ENCODE assay signal across 12 cellular contexts in the genomic region with DNA sequence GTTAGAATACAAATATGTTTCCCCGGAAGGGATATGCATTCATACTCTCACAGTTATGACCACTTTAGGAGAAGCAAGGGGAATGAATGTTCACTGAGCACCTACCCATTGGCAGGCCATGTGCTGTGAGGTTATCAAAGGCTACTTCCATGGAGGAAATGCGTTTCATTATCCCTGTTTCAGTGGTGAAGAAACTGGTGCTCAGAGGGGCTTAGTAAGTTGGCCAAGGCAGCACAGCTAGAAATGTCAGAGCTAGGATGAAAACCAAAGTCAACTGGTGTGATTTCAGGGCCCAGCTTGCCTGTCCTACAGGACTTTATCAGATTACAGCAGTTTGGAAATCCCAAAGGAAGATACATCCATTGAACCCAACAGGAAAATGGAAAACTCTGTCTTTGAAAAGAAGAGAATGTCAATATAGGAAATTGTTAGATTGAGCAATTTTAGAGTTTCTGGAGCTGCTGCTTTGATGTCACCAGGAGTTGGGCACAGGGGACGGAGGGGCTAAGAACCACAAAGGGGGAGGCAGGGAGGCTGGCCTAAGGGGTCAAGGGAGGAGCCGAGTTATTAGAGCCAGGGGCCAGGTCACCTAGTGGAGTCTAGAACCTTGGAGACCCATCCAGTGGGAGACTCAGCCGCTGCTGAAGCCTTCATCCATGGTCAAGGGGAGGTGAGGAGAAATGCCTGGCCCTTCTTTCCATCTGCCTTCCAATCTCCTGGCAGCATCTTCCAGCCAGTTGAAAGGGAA.
DNase-seq lines count a peak whose midpoint lies in the region; ATAC-seq, FAIRE-seq and TF ChIP-seq lines count a peak whose summit lies in the region.
"Had no signal": no experiment of that assay in that cellular context is flagged by ENCODE, and none has a peak within 500 bp of the region (broad histone marks: within the 10 kb centered on the region; RNA-seq: fewer than 3 reads in every experiment).

No MANE protein-coding gene starts in this region.

- SMC1A ChIA-PET in GM12878 (lab: Charles Lee; ENCODE audit: uncharacterized antibody, unreplicated experiment), result interaction anchor here (0.7 to 5.9 kb wide), 2 partner anchors 12 to 230 kb away, joined by 3 to 70 read pairs; no protein-coding TSS in a partner anchor

- intact Hi-C loops in GM12878 (cut with micrococcal nuclease; ENCODE audit: unreplicated experiment), result no loop called here

- in situ Hi-C loops in GM12878 (cut with MboI), result no loop called here

- FAIRE-seq in GM12878 (lab: Jason Lieb, UNC), result no peak

- no peak for TF ChIP-seq CTCF in HEK293 (tag by site-specific recombination; IDR thresholded peaks at IDR 0.05)
- no peak for TF ChIP-seq CTCF in GM12878 (IDR thresholded peaks at IDR 0.05 in 2 of 3, conservative IDR thresholded peaks at IDR 0.05 in 1 of 3; ENCODE audit: control insufficient read depth in 2 of 3, extremely low read depth in 1 of 3, insufficient read depth in 1 of 3, low read depth in 3 of 3, low read length in 3 of 3)
- TF ChIP-seq CTCF in fibroblast of lung (conservative IDR thresholded peaks at IDR 0.05 in 1 of 2, IDR thresholded peaks at IDR 0.05 in 1 of 2; ENCODE audit: low read depth in 1 of 2, low read length in 2 of 2), result no peak
- TF ChIP-seq CTCF in osteoblast (IDR thresholded peaks at IDR 0.05; ENCODE audit: extremely low read depth, low read depth, low read length), result no peak

- no peak for ATAC-seq in GM12878

- H3K27ac ChIP-seq in HEK293 (ENCODE audit: extremely low read depth, low read depth, low read length) (no peak overlapping the region), GM12878 (ENCODE audit: control insufficient read depth, insufficient read depth) (peak overlapping the region; percentile 72), fibroblast of lung (ENCODE audit: insufficient read depth, low read length) (no peak overlapping the region), osteoblast (ENCODE audit: low read depth, low read length) (no peak overlapping the region)
- H3K27ac ChIP-seq: BLaER1 had no signal

- H3K4me2 ChIP-seq in GM12878 (ENCODE audit: control insufficient read depth, insufficient read depth) (no peak overlapping the region; the same call in 1 of the 2 replicates), fibroblast of lung (ENCODE audit: extremely low read depth, insufficient read depth, low read length) (peak overlapping the region; percentile 0), osteoblast (ENCODE audit: insufficient read depth, low read length) (peak overlapping the region; percentile 96)

- no peak overlapping the region for H3K9ac ChIP-seq in GM12878 (ENCODE audit: control insufficient read depth, insufficient read depth, low read length)
- no peak overlapping the region for H3K9ac ChIP-seq in fibroblast of lung (ENCODE audit: insufficient read depth, low read length)
- H3K9ac ChIP-seq: BLaER1 had no signal

- POLR2A ChIA-PET in HEK293 (lab: Yijun Ruan, JAX), result no interaction called here
- POLR2A ChIA-PET in GM12878 (lab: Charles Lee), result interaction anchor here (0.6 to 1.6 kb wide), 4 partner anchors 13 to 337 kb away, joined by 3 to 7 read pairs (median 5); no protein-coding TSS in a partner anchor

- H4K20me1 ChIP-seq in GM12878 (ENCODE audit: control insufficient read depth, insufficient read depth), result no peaks in the 10 kb centered on the region
- H4K20me1 ChIP-seq in fibroblast of lung (ENCODE audit: control insufficient read depth, extremely low read depth, insufficient read depth, low read length), result no peaks in the 10 kb centered on the region
- H4K20me1 ChIP-seq in osteoblast (ENCODE audit: insufficient read depth, low read length), result no peaks in the 10 kb centered on the region
- H4K20me1 ChIP-seq: BLaER1 had no signal

- TF ChIP-seq POLR2A in GM12878 (IDR thresholded peaks at IDR 0.05; ENCODE audit: low read depth, low read length), result no peak

- H3K79me2 ChIP-seq in GM12878 (ENCODE audit: control insufficient read depth, insufficient read depth, low read length) (peaks cover 26% of the 10 kb centered on the region), fibroblast of lung (ENCODE audit: control insufficient read depth, insufficient read depth, low read length) (no peaks in the 10 kb centered on the region), osteoblast (ENCODE audit: insufficient read depth, low read length) (peaks cover 10% of the 10 kb centered on the region)

- BruUV-seq in GM12878 (replicated peaks; lab: Mats Ljungman, UMichigan), result no TSS peak

- H2AFZ ChIP-seq in GM12878 (ENCODE audit: control insufficient read depth, low read depth, low read length) (no peak overlapping the region), fibroblast of lung (ENCODE audit: low read length) (no peak overlapping the region), osteoblast (ENCODE audit: low read length) (peak overlapping the region; percentile 42)

- H3K4me3 ChIP-seq in HEK293 (ENCODE audit: low read depth, low read length), result no peak overlapping the region
- no peak overlapping the region for H3K4me3 ChIP-seq in GM12878
- H3K4me3 ChIP-seq in fibroblast of lung (replicated peaks in 1 of 4; ENCODE audit: control extremely low read depth in 1 of 4, insufficient read depth in 1 of 4, low read depth in 3 of 4, low read length in 4 of 4), result no peak overlapping the region
- H3K4me3 ChIP-seq in osteoblast (ENCODE audit: insufficient read depth, low read length), result no peak overlapping the region
- H3K4me3 ChIP-seq: BLaER1 had no signal

- WGBS in GM12878 (ENCODE audit: insufficient coverage, insufficient replicate concordance, low lambda C conversion rate, missing lambda C conversion rate), result 75% methylated on average over 5 of the region's 5 CpGs

- H3K9me3 ChIP-seq in HEK293 (ENCODE audit: control insufficient read depth, insufficient read depth, low read depth, low read length) (no peaks in the 10 kb centered on the region), GM12878 (replicated peaks; ENCODE audit: control insufficient read depth, insufficient read depth, low read length) (no peaks in the 10 kb centered on the region), fibroblast of lung (ENCODE audit: control insufficient read depth, insufficient read depth, low read depth, low read length) (no peaks in the 10 kb centered on the region), osteoblast (ENCODE audit: low read depth, low read length) (no peaks in the 10 kb centered on the region)
- H3K9me3 ChIP-seq: BLaER1 had no signal

- H3K4me1 ChIP-seq in HEK293 (ENCODE audit: control insufficient read depth, insufficient read depth, low read length), result peaks cover 9% of the 10 kb centered on the region
- peaks cover 11% of the 10 kb centered on the region for H3K4me1 ChIP-seq in GM12878 (ENCODE audit: control insufficient read depth, insufficient read depth, low read length)
- H3K4me1 ChIP-seq in fibroblast of lung (ENCODE audit: control insufficient read depth, extremely low read depth, insufficient read depth, low read length), result peaks cover 10% of the 10 kb centered on the region
- H3K4me1 ChIP-seq in osteoblast (ENCODE audit: insufficient read depth, low read length), result peaks cover 33% of the 10 kb centered on the region

- no peak for TF ChIP-seq EP300 in GM12878 (IDR thresholded peaks at IDR 0.05; ENCODE audit: borderline replicate concordance in 1 of 2, control insufficient read depth in 1 of 2, low read depth in 2 of 2, low read length in 2 of 2)

- H3K27me3 ChIP-seq in GM12878 (replicated peaks in 1 of 2; ENCODE audit: control insufficient read depth in 2 of 2, insufficient read depth in 2 of 2, low read length in 1 of 2) (peaks cover 0 to 3% of the 10 kb centered on the region in 2 experiments; a peak in 1 of 4 replicates), fibroblast of lung (ENCODE audit: control insufficient read depth, insufficient read depth, low read length) (peaks cover 3% of the 10 kb centered on the region), osteoblast (ENCODE audit: insufficient read depth, low read length) (no peaks in the 10 kb centered on the region)
- H3K27me3 ChIP-seq: BLaER1 had no signal

- DNase-seq in GM12878 (ENCODE audit: low read depth, low spot score), result no peak
- no peak for DNase-seq in fibroblast of lung (ENCODE audit: low read depth in 2 of 2)
- peak; percentile 52 for DNase-seq in osteoblast (ENCODE audit: insufficient read length, low spot score, missing footprints)
- DNase-seq in pons (ENCODE audit: low spot score), result no peak
- no peak for DNase-seq in amygdala (lab: John Stamatoyannopoulos, UW)
- DNase-seq in HPDE6-E6E7 (ENCODE audit: extremely low spot score), result no peak
- DNase-seq: H9, Karpas-422, MM.1S, NCI-H1930 had no signal

- H3K36me3 ChIP-seq in HEK293 (ENCODE audit: control insufficient read depth in 2 of 2, insufficient read depth in 1 of 2, low read length in 2 of 2) (no peaks in the 10 kb centered on the region), GM12878 (ENCODE audit: control insufficient read depth in 2 of 2, insufficient read depth in 2 of 2, low read length in 1 of 2) (no peaks in the 10 kb centered on the region), fibroblast of lung (ENCODE audit: control insufficient read depth, insufficient read depth, low read length) (no peaks in the 10 kb centered on the region), osteoblast (ENCODE audit: insufficient read depth, low read length) (no peaks in the 10 kb centered on the region)
- H3K36me3 ChIP-seq: BLaER1 had no signal

- RAD21 ChIA-PET in GM12878 (lab: Charles Lee; ENCODE audit: unreplicated experiment), result interaction anchor here (0.8 to 1.2 kb wide), 4 partner anchors 13 to 69 kb away, joined by 3 read pairs; no protein-coding TSS in a partner anchor

- TF ChIP-seq RAD21 in GM12878 (IDR thresholded peaks at IDR 0.05; ENCODE audit: insufficient read depth, low read depth, low read length), result no peak

- CTCF ChIA-PET in HEK293 (lab: Yijun Ruan, JAX), result no interaction called here
- CTCF ChIA-PET in GM12878 (lab: Yijun Ruan, JAX), result no interaction called here

TF ChIP-seq in HEK293, 187 proteins besides CTCF, POLR2A, EP300 and RAD21:
- TF ChIP-seq ZNF768 (tag by site-specific recombination; IDR thresholded peaks at IDR 0.05) (peak; percentile 73; the same call in 1 of the 2 replicates), ZNF623 (tag by site-specific recombination; IDR thresholded peaks at IDR 0.05) (no peak), ZNF248 (tag by site-specific recombination; IDR thresholded peaks at IDR 0.05) (no peak), ZNF211 (tag by site-specific recombination; IDR thresholded peaks at IDR 0.05; ENCODE audit: low read depth) (no peak)
